9 cellular contexts compared by ENCODE assay signal in the genomic region with DNA sequence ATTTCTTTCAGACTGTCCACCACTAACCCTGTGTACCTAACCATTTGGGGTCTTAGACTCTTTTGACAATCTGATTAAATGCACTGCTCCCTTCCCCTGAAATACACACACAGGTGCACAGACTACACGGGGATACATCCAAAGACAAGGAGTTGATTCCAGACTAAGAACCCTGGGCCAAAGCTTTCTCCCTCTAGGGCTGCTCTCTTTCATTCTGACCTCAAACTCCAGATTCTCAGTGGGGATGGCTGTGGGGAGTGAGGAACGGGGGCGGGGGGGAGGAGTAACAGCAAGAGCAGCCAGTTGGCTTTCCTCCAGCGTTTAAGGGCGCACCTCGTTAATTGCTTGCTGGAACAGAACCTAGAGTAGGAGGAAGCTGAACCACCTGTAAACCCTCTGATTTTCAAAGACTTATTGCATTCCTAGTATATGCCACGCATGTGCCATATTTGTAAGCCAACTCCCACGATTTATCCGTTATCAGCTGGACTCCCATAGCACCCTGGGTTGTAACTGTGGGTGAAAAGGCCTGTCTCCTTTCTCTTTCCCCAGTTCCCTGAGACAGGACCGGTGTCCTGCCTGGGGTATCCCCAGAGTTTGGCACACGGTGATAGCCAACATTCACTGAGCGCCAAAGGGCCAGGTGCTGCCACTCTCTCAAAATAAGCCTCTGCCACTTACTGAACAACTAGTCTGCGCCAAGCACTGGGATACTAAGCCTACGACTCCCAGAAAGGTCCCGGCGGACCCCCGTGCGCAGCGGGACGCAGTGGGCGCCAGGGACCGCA. TPM values are rescaled to one million over a fixed set of nuclear protein-coding genes. Genes with fewer than 3 reads are reported as not detected.
A peak's percentile ranks its signal among the peaks of the same experiment; 100 is the strongest.
DNase-seq lines count a peak whose midpoint lies in the region; ATAC-seq and TF ChIP-seq lines count a peak whose summit lies in the region.
"Had no signal": no experiment of that assay in that cellular context is flagged by ENCODE, and none has a peak within 500 bp of the region (broad histone marks: within the 10 kb centered on the region; RNA-seq: fewer than 3 reads in every experiment).

No MANE protein-coding gene starts in this region.

- H3K4me3 Mint-ChIP-seq in naive thymus-derived CD8-positive, alpha-beta T cell: peak overlapping the region; percentile 92 to 100 (median 99)

- DNase-seq in NCI-H1092 (lab: John Stamatoyannopoulos, UW): peak; percentile 48
- DNase-seq in activated CD4-positive, alpha-beta T cell treated with anti-CD3 and anti-CD28 coated beads for 4 hours: peak; percentile 44 to 54
- DNase-seq in erythroblast (lab: John Stamatoyannopoulos, UW): peak; percentile 81 to 89
- peak in 5 of 10 donors; percentile 10 to 40 (median 13) for DNase-seq in naive thymus-derived CD8-positive, alpha-beta T cell
- peak in 1 of 2 donors; percentile 79 for DNase-seq in aorta
- no peak for DNase-seq in foreskin melanocyte

- H3K4me1 Mint-ChIP-seq in naive thymus-derived CD8-positive, alpha-beta T cell: peaks cover 28 to 73% (median 71%) of the 10 kb centered on the region in 4 donors

- H3K27ac ChIP-seq in DOHH2 (ENCODE audit: low read depth, low read length) (peak overlapping the region; percentile 82), aorta (ENCODE audit: low read depth in 1 of 2, low read length in 2 of 2) (peak overlapping the region; percentile 51 to 93)

- H3K9me3 Mint-ChIP-seq in naive thymus-derived CD8-positive, alpha-beta T cell: no peaks in the 10 kb centered on the region

- H3K27me3 ChIP-seq in DOHH2 (ENCODE audit: control insufficient read depth, low read length) (no peaks in the 10 kb centered on the region), aorta (ENCODE audit: control insufficient read depth in 1 of 2, insufficient read depth in 2 of 2, low read length in 1 of 2) (no peaks in the 10 kb centered on the region)

- peaks cover 65% of the 10 kb centered on the region for H3K4me1 ChIP-seq in DOHH2 (ENCODE audit: control insufficient read depth, low read length)
- H3K4me1 ChIP-seq in aorta (ENCODE audit: control insufficient read depth in 1 of 2, insufficient read depth in 2 of 2, low read length in 2 of 2): peaks cover 0 to 3% of the 10 kb centered on the region in 2 donors

- peaks cover 5% of the 10 kb centered on the region for H3F3A ChIP-seq in DOHH2 (ENCODE audit: control insufficient read depth, insufficient read depth)

- H3K27ac Mint-ChIP-seq in naive thymus-derived CD8-positive, alpha-beta T cell: peak overlapping the region; percentile 64 to 99 (median 90)

- no peak for TF ChIP-seq CTCF in DOHH2 (IDR thresholded peaks at IDR 0.05; ENCODE audit: low read depth, low read length, poor library complexity, severe bottlenecking)

- WGBS in aorta, 2 donors: 1 to 2% methylated on average over 22 of the region's 22 CpGs

- H3K36me3 ChIP-seq in DOHH2 (ENCODE audit: control insufficient read depth, low read length) (peaks cover 77% of the 10 kb centered on the region), aorta (ENCODE audit: control insufficient read depth in 1 of 2, insufficient read depth in 2 of 2, low read length in 1 of 2) (no peaks in the 10 kb centered on the region)

- H4K20me1 ChIP-seq in DOHH2 (ENCODE audit: control insufficient read depth, insufficient read depth, low read depth, low read length): peaks cover 13% of the 10 kb centered on the region; the same call in 1 of the 2 replicates

- peak overlapping the region; percentile 97 for H3K4me3 ChIP-seq in DOHH2 (ENCODE audit: low read length)
- peak overlapping the region; percentile 40 to 83 for H3K4me3 ChIP-seq in aorta (ENCODE audit: low read length in 2 of 2)

- H3K9me2 ChIP-seq in DOHH2 (replicated peaks; ENCODE audit: control insufficient read depth, low read length): no peaks in the 10 kb centered on the region

- no peak for ATAC-seq in naive thymus-derived CD8-positive, alpha-beta T cell
- ATAC-seq in aorta (ENCODE audit: low FRiP score) (no peak), HG02798 (IDR thresholded peaks at IDR 0.05; ENCODE audit: poor library complexity, unreplicated experiment) (no peak)

- peak overlapping the region; percentile 100 for H3K4me2 ChIP-seq in DOHH2 (ENCODE audit: low read length)

- no peak for TF ChIP-seq POLR2A in erythroblast (IDR thresholded peaks at IDR 0.05; ENCODE audit: low read length)

- POLR2A ChIA-PET in naive thymus-derived CD8-positive, alpha-beta T cell (lab: Charles Lee): interaction anchor here (0.7 to 2.8 kb wide), 3 partner anchors 20 to 141 kb away, joined by 3 to 19 read pairs (median 8); partner anchors contain the start of gene FBXO6

- H3K36me3 Mint-ChIP-seq in naive thymus-derived CD8-positive, alpha-beta T cell: peaks cover 0 to 41% (median 7%) of the 10 kb centered on the region in 3 donors

- peaks cover 74% of the 10 kb centered on the region for H3K79me2 ChIP-seq in DOHH2 (ENCODE audit: control insufficient read depth, low read length)

- H3K9me3 ChIP-seq in DOHH2 (ENCODE audit: control insufficient read depth, insufficient read depth, low read length) (no peaks in the 10 kb centered on the region), aorta (ENCODE audit: control insufficient read depth, low read length) (no peaks in the 10 kb centered on the region)

- H3K27me3 Mint-ChIP-seq in naive thymus-derived CD8-positive, alpha-beta T cell: no peaks in the 10 kb centered on the region

- intact Hi-C loops in aorta (cut with DNase I): loop anchor here (2.0 to 5.0 kb wide), 2 partner anchors 16 to 68 kb away; partner anchors contain the start of gene AGTRAP (in 2 of the 2)

RNA-seq across cellular contexts. Expression of gene MTHFR, which starts 0.9 kb away (rescaled TPM):
- total RNA-seq in naive thymus-derived CD8-positive, alpha-beta T cell: 10 to 100 TPM; 63.9 to 71.7 TPM
- 1 to 10 TPM; 3.7 to 9.5 (median 8.0) TPM for polyA plus RNA-seq in naive thymus-derived CD8-positive, alpha-beta T cell
- 10 to 100 TPM; 32.1 to 53.0 TPM for total RNA-seq in aorta
- 10 to 100 TPM in 1 of 2 donors, 1 to 10 TPM in 1; 4.6 to 22.0 TPM for polyA plus RNA-seq in aorta

RNA-seq across cellular contexts. Expression of gene CLCN6, which starts 1.1 kb away (rescaled TPM):
- total RNA-seq in naive thymus-derived CD8-positive, alpha-beta T cell: 10 to 100 TPM; 26.8 to 31.8 TPM
- 1 to 10 TPM; 1.2 to 2.8 (median 2.1) TPM for polyA plus RNA-seq in naive thymus-derived CD8-positive, alpha-beta T cell
- 10 to 100 TPM; 25.8 to 37.5 TPM for total RNA-seq in aorta
- 10 to 100 TPM in 1 of 2 donors, 1 to 10 TPM in 1; 3.9 to 15.5 TPM for polyA plus RNA-seq in aorta

RNA-seq across cellular contexts. Expression of gene NPPA, which starts 42.7 kb away (rescaled TPM):
- not detected for total RNA-seq in naive thymus-derived CD8-positive, alpha-beta T cell
- polyA plus RNA-seq in naive thymus-derived CD8-positive, alpha-beta T cell: not detected
- total RNA-seq in aorta: under 1 TPM in 1 of 2 donors, not detected in 1; 0.48 TPM
- 1 to 10 TPM in 1 of 2 donors, under 1 TPM in 1; 0.23 to 5.5 TPM for polyA plus RNA-seq in aorta
- total RNA-seq: SK-MEL-5 had no signal

RNA-seq across cellular contexts. Expression of gene C1orf167, which starts 42.9 kb away (rescaled TPM):
- not detected for total RNA-seq in naive thymus-derived CD8-positive, alpha-beta T cell
- not detected for polyA plus RNA-seq in naive thymus-derived CD8-positive, alpha-beta T cell
- 1 to 10 TPM; 1.3 to 3.6 TPM for total RNA-seq in aorta
- 1 to 10 TPM in 1 of 2 donors, under 1 TPM in 1; 0.75 to 2.3 TPM for polyA plus RNA-seq in aorta
- total RNA-seq: SK-MEL-5 had no signal

RNA-seq across cellular contexts. Expression of gene NPPB, which starts 53.9 kb away (rescaled TPM):
- not detected for total RNA-seq in naive thymus-derived CD8-positive, alpha-beta T cell
- not detected for polyA plus RNA-seq in naive thymus-derived CD8-positive, alpha-beta T cell
- not detected for total RNA-seq in aorta
- polyA plus RNA-seq in aorta: 10 to 100 TPM in 1 of 2 donors, under 1 TPM in 1; 0.87 to 25.7 TPM
- total RNA-seq: SK-MEL-5 had no signal
